21 cellular contexts compared by ENCODE assay signal in the genomic region with DNA sequence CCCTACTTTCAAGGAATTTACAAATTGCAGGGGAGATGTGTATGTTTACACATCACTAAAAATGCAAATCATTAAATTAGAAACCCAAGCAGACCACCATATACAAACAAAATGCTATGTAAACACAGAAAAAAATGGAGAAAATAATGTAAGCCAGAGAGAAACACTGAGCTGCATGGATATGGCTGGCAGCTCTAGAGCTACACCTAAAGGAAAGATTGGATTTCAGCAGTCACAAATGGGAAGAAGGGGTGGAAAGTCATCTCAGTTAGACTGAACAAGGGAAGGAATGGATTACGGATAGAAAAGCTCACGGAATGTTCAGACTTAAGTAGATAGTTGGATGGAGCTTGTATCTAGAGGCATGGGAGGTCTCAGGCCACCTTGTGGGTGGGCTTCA.
DNase-seq lines count a peak whose midpoint lies in the region; ATAC-seq, FAIRE-seq and TF ChIP-seq lines count a peak whose summit lies in the region.
"Had no signal": no experiment of that assay in that cellular context is flagged by ENCODE, and none has a peak within 500 bp of the region (broad histone marks: within the 10 kb centered on the region; RNA-seq: fewer than 3 reads in every experiment).

No MANE protein-coding gene starts in this region.

- no peaks in the 10 kb centered on the region for H3K9me3 Mint-ChIP-seq in astrocyte (ENCODE audit: unreplicated experiment)
- peaks cover 17% of the 10 kb centered on the region for H3K9me3 Mint-ChIP-seq in progenitor cell of endocrine pancreas (ENCODE audit: low read depth)
- H3K9me3 Mint-ChIP-seq: activated naive CD8-positive, alpha-beta T cell treated with anti-CD3 and anti-CD28 coated beads for 36 hours; activated T-cell treated with anti-CD3 and anti-CD28 coated beads, Interleukin-2, amount 50 U/mL, for 4 hours had no signal

- CTCF ChIA-PET in IMR-90 (lab: Yijun Ruan, JAX): no interaction called here

- H3K4me3 ChIP-seq in IMR-90 (ENCODE audit: insufficient read depth, low read depth, low read length) (no peak overlapping the region), astrocyte (ENCODE audit: insufficient read depth, low read depth, low read length) (no peak overlapping the region)
- H3K4me3 ChIP-seq: Peyer's patch, right atrium auricular region had no signal

- peaks cover 2% of the 10 kb centered on the region; the same call in 1 of the 2 replicates for H3K4me1 ChIP-seq in IMR-90 (ENCODE audit: control insufficient read depth, insufficient read depth, low read length)
- no peaks in the 10 kb centered on the region for H3K4me1 ChIP-seq in astrocyte (ENCODE audit: insufficient read depth, low read length)
- H3K4me1 ChIP-seq: Peyer's patch, right atrium auricular region had no signal

- H2BK15ac ChIP-seq in IMR-90 (ENCODE audit: low read depth, low read length): no peak overlapping the region

- H3K36me3 Mint-ChIP-seq in astrocyte (ENCODE audit: low read depth, unreplicated experiment): no peaks in the 10 kb centered on the region
- no peaks in the 10 kb centered on the region for H3K36me3 Mint-ChIP-seq in progenitor cell of endocrine pancreas (ENCODE audit: insufficient read depth)
- H3K36me3 Mint-ChIP-seq: activated naive CD8-positive, alpha-beta T cell treated with anti-CD3 and anti-CD28 coated beads for 36 hours had no signal

- dilution Hi-C loops in IMR-90 (cut with HindIII; ENCODE audit: low sequenced_read_pairs, unreplicated experiment): no loop called here

- no peaks in the 10 kb centered on the region for H3K9me3 ChIP-seq in IMR-90 (ENCODE audit: control insufficient read depth, insufficient read depth, low read length)
- H3K9me3 ChIP-seq in astrocyte (ENCODE audit: insufficient read depth, low read depth, low read length): no peaks in the 10 kb centered on the region
- H3K9me3 ChIP-seq: Peyer's patch, right atrium auricular region had no signal

- no peak overlapping the region for H3K18ac ChIP-seq in IMR-90 (ENCODE audit: low read depth, low read length)

- peak; percentile 54 for ATAC-seq in IMR-90 (ENCODE audit: low read depth)
- ATAC-seq: activated T-cell treated with anti-CD3 and anti-CD28 coated beads, Interleukin-2, amount 50 U/mL, for 4 hours had no signal

- H3K4me1 Mint-ChIP-seq in astrocyte (ENCODE audit: low read depth, unreplicated experiment) (peaks cover 8% of the 10 kb centered on the region), progenitor cell of endocrine pancreas (ENCODE audit: low read depth) (peaks cover 11% of the 10 kb centered on the region)
- H3K4me1 Mint-ChIP-seq: activated naive CD8-positive, alpha-beta T cell treated with anti-CD3 and anti-CD28 coated beads for 36 hours; neural crest cell had no signal

- H3K4me3 Mint-ChIP-seq in astrocyte (ENCODE audit: unreplicated experiment) (no peak overlapping the region), progenitor cell of endocrine pancreas (ENCODE audit: low read depth) (no peak overlapping the region)
- H3K4me3 Mint-ChIP-seq: activated CD4-positive, alpha-beta memory T cell treated with anti-CD3 and anti-CD28 coated beads for 36 hours; activated naive CD8-positive, alpha-beta T cell treated with anti-CD3 and anti-CD28 coated beads for 36 hours; activated T-cell treated with anti-CD3 and anti-CD28 coated beads, Interleukin-2, amount 50 U/mL, for 4 hours; neural crest cell had no signal

- H4K8ac ChIP-seq in IMR-90 (ENCODE audit: low read depth in 2 of 2, low read length in 2 of 2): no peak overlapping the region

- H3K36me3 ChIP-seq in IMR-90 (ENCODE audit: control insufficient read depth, insufficient read depth, low read length): no peaks in the 10 kb centered on the region
- H3K36me3 ChIP-seq in astrocyte (ENCODE audit: insufficient read depth, low read length): no peaks in the 10 kb centered on the region
- H3K36me3 ChIP-seq: Peyer's patch, right atrium auricular region had no signal

- no peak overlapping the region for H2BK5ac ChIP-seq in IMR-90 (ENCODE audit: low read depth, low read length, poor library complexity, severe bottlenecking)

- H3K9me1 ChIP-seq in IMR-90 (ENCODE audit: insufficient read depth, low read length): no peaks in the 10 kb centered on the region

- H3K4me2 ChIP-seq in IMR-90 (ENCODE audit: low read depth, low read length) (no peak overlapping the region), astrocyte (ENCODE audit: low read length) (no peak overlapping the region)

- H2AFZ ChIP-seq in IMR-90 (replicated peaks; ENCODE audit: low read length, poor library complexity): no peak overlapping the region
- H2AFZ ChIP-seq in astrocyte (ENCODE audit: low read depth, low read length): no peak overlapping the region

- H2AK5ac ChIP-seq in IMR-90 (ENCODE audit: low read depth, low read length): no peak overlapping the region

- DNase-seq in AG09319 (ENCODE audit: extremely low read depth, low read depth): no peak
- no peak for DNase-seq in IMR-90
- no peak for DNase-seq in astrocyte (ENCODE audit: low read depth)
- DNase-seq in medulla oblongata (ENCODE audit: extremely low spot score): peak; percentile 1
- no peak for DNase-seq in NCI-H748 (lab: John Stamatoyannopoulos, UW; ENCODE audit: unreplicated experiment)
- DNase-seq in activated effector memory CD4-positive, alpha-beta T cell treated with Interleukin-2 at 50 U/mL for 16 hours: no peak
- DNase-seq in progenitor cell of endocrine pancreas (ENCODE audit: low spot score, unreplicated experiment): no peak
- no peak for DNase-seq in substantia nigra (lab: John Stamatoyannopoulos, UW)
- DNase-seq: activated CD4-positive, alpha-beta memory T cell treated with anti-CD3 and anti-CD28 coated beads for 36 hours; activated naive CD8-positive, alpha-beta T cell treated with anti-CD3 and anti-CD28 coated beads for 36 hours; activated T-cell treated with anti-CD3 and anti-CD28 coated beads, Interleukin-2, amount 50 U/mL, for 4 hours; GF-D8; midbrain; MM.1S; NCI-H187 treated with DMSO at 0.1 percent for 48 hours; NCI-H510A treated with DMSO at 0.1 percent for 48 hours; Peyer's patch; stimulated activated CD4-positive, alpha-beta T cell treated with anti-CD3 and anti-CD28 coated beads, Interleukin-1b, Interleukin-23, amount 100 ng/mL, for 48 hours had no signal

- H4K20me1 ChIP-seq in IMR-90 (ENCODE audit: insufficient read depth, low read length): no peaks in the 10 kb centered on the region
- H4K20me1 ChIP-seq in astrocyte (ENCODE audit: insufficient read depth, low read length): no peaks in the 10 kb centered on the region

- no TSS peak for BruUV-seq in IMR-90 (replicated peaks; lab: Mats Ljungman, UMichigan)

- H3K27ac Mint-ChIP-seq in astrocyte (ENCODE audit: unreplicated experiment): no peak overlapping the region
- H3K27ac Mint-ChIP-seq in progenitor cell of endocrine pancreas: no peak overlapping the region
- H3K27ac Mint-ChIP-seq: activated CD4-positive, alpha-beta memory T cell treated with anti-CD3 and anti-CD28 coated beads for 36 hours; activated naive CD8-positive, alpha-beta T cell treated with anti-CD3 and anti-CD28 coated beads for 36 hours had no signal

- H2BK20ac ChIP-seq in IMR-90 (ENCODE audit: low read depth, low read length): no peak overlapping the region

- no peaks in the 10 kb centered on the region for H3K79me2 ChIP-seq in astrocyte (ENCODE audit: insufficient read depth, low read length)

- H3K27ac ChIP-seq in IMR-90 (ENCODE audit: insufficient read depth, low read length): no peak overlapping the region
- no peak overlapping the region for H3K27ac ChIP-seq in astrocyte (ENCODE audit: low read depth, low read length)
- H3K27ac ChIP-seq in substantia nigra (ENCODE audit: low read depth, low read length, poor library complexity, severe bottlenecking): no peak overlapping the region
- H3K27ac ChIP-seq: Peyer's patch, right atrium auricular region had no signal

- intact Hi-C loops in IMR-90 (cut with micrococcal nuclease): loop anchor here (2.0 to 5.0 kb wide), 2 partner anchors 187 to 963 kb away; a partner anchor contains a TSS

- H3K23ac ChIP-seq in IMR-90 (ENCODE audit: low read depth, low read length): no peak overlapping the region

- no CpG with 5 or more reads among the region's 2 CpGs for WGBS in IMR-90 (ENCODE audit: extremely low coverage in 2 of 2, insufficient read length in 1 of 2), 2 experiments

- peak; percentile 45 for TF ChIP-seq RAD21 in IMR-90 (IDR thresholded peaks at IDR 0.05; ENCODE audit: low read length)

- no peak overlapping the region for H2BK120ac ChIP-seq in IMR-90 (ENCODE audit: low read depth, low read length)

- TF ChIP-seq POLR2A in IMR-90 (IDR thresholded peaks at IDR 0.05; ENCODE audit: low read depth, low read length): no peak

- no peaks in the 10 kb centered on the region for H3K27me3 Mint-ChIP-seq in astrocyte (ENCODE audit: low read depth, unreplicated experiment)
- H3K27me3 Mint-ChIP-seq in progenitor cell of endocrine pancreas: no peaks in the 10 kb centered on the region
- H3K27me3 Mint-ChIP-seq: activated CD4-positive, alpha-beta memory T cell treated with anti-CD3 and anti-CD28 coated beads for 36 hours had no signal

- no peak overlapping the region for H4K91ac ChIP-seq in IMR-90 (ENCODE audit: insufficient read depth, low read depth, low read length)

- H3K27me3 ChIP-seq in IMR-90 (ENCODE audit: control insufficient read depth, insufficient read depth, low read length) (no peaks in the 10 kb centered on the region; the same call in 1 of the 2 replicates), astrocyte (ENCODE audit: insufficient read depth, low read length) (no peaks in the 10 kb centered on the region)
- H3K27me3 ChIP-seq: Peyer's patch, right atrium auricular region had no signal

- no peak overlapping the region for H3K4ac ChIP-seq in IMR-90 (ENCODE audit: low read depth, low read length)

- TF ChIP-seq CTCF in AG09319 (IDR thresholded peaks at IDR 0.05; ENCODE audit: low read depth, low read length): peak; percentile 29
- TF ChIP-seq CTCF in IMR-90 (conservative IDR thresholded peaks at IDR 0.05; ENCODE audit: low read depth, low read length): peak; percentile 35
- no peak for TF ChIP-seq CTCF in astrocyte (IDR thresholded peaks at IDR 0.05; ENCODE audit: insufficient read depth, low read depth, low read length)
- TF ChIP-seq CTCF in progenitor cell of endocrine pancreas (IDR thresholded peaks at IDR 0.05; ENCODE audit: unreplicated experiment): no peak

- H2AK9ac ChIP-seq in IMR-90 (replicated peaks; ENCODE audit: low read depth, low read length, poor library complexity): no peak overlapping the region

- in situ Hi-C loops in IMR-90 (cut with MboI; ENCODE audit: low sequenced_read_pairs): no loop called here

- H3K14ac ChIP-seq in IMR-90 (replicated peaks; ENCODE audit: low read depth, low read length): no peak overlapping the region

- H3K9ac ChIP-seq in IMR-90 (ENCODE audit: low read depth, low read length) (no peak overlapping the region), astrocyte (ENCODE audit: low read length) (no peak overlapping the region)

- no peak overlapping the region for H3K56ac ChIP-seq in IMR-90 (ENCODE audit: extremely low read depth, insufficient read depth, low read length)

- no peak overlapping the region for H4K5ac ChIP-seq in IMR-90 (ENCODE audit: low read depth, low read length)

- POLR2A ChIA-PET in IMR-90 (lab: Charles Lee; ENCODE audit: unreplicated experiment): interaction anchor here (0.6 kb wide), 1 partner anchor 437 kb away, joined by 3 read pairs; no protein-coding TSS in a partner anchor

- FAIRE-seq in astrocyte (lab: Jason Lieb, UNC): peak; percentile 60
- FAIRE-seq: GM12892 had no signal

- H3K79me1 ChIP-seq in IMR-90 (ENCODE audit: low read depth in 1 of 2, low read length in 2 of 2): no peaks in the 10 kb centered on the region

Comparison
In these comparisons a context has a peak if more than half of its experiments do, and no peak if none do; other contexts are left out.
1. CTCF ChIP-seq: peak in AG09319 (single experiment) and IMR-90 (single experiment); none in astrocyte (single experiment) and progenitor cell of endocrine pancreas (single experiment).